15 cellular contexts compared by ENCODE assay signal in genomic region chr15:90959894-90960293, GRCh38. TPM values are rescaled to one million over a fixed set of nuclear protein-coding genes. Genes with fewer than 3 reads are reported as not detected.
A peak's percentile ranks its signal among the peaks of the same experiment; 100 is the strongest.
DNase-seq lines count a peak whose midpoint lies in the region; ATAC-seq, FAIRE-seq and TF ChIP-seq lines count a peak whose summit lies in the region.
"Had no signal": no experiment of that assay in that cellular context is flagged by ENCODE, and none has a peak within 500 bp of the region (broad histone marks: within the 10 kb centered on the region; RNA-seq: fewer than 3 reads in every experiment).

No MANE protein-coding gene starts in this region.

- CTCF ChIA-PET in K562 (lab: Yijun Ruan, JAX; ENCODE audit: low intra/inter-chr PET ratio): no interaction called here

- no peaks in the 10 kb centered on the region for H3K9me3 ChIP-seq in K562 (replicated peaks; ENCODE audit: control insufficient read depth, insufficient read depth, low read depth, low read length)
- no peaks in the 10 kb centered on the region for H3K9me3 ChIP-seq in left ventricle myocardium inferior (replicated peaks)
- no peaks in the 10 kb centered on the region for H3K9me3 ChIP-seq in gastrocnemius medialis

- no peak for TF ChIP-seq CTCF in K562 (IDR thresholded peaks at IDR 0.05 in 2 of 3, conservative IDR thresholded peaks at IDR 0.05 in 1 of 3; ENCODE audit: insufficient read depth in 2 of 3, low read depth in 1 of 3, low read length in 3 of 3)
- TF ChIP-seq CTCF in left ventricle myocardium inferior (IDR thresholded peaks at IDR 0.05; ENCODE audit: borderline replicate concordance): no peak
- no peak for TF ChIP-seq CTCF in gastrocnemius medialis (IDR thresholded peaks at IDR 0.05 in 4 of 5, conservative IDR thresholded peaks at IDR 0.05 in 1 of 5)
- TF ChIP-seq CTCF in brain microvascular endothelial cell (IDR thresholded peaks at IDR 0.05; ENCODE audit: low read depth, low read length, missing control alignments): no peak

- peak; percentile 39 for DNase-seq in GM04503 (ENCODE audit: low read depth)
- no peak for DNase-seq in K562 (ENCODE audit: extremely low read depth in 1 of 4, low spot score in 3 of 4)
- DNase-seq in left ventricle myocardium inferior: peak; percentile 69
- peak in 1 of 2 donors; percentile 66 for DNase-seq in gastrocnemius medialis
- no peak for DNase-seq in brain microvascular endothelial cell
- DNase-seq in NK-92 (lab: John Stamatoyannopoulos, UW; ENCODE audit: unreplicated experiment): no peak
- DNase-seq: activated CD4-positive, alpha-beta T cell treated with anti-CD3 and anti-CD28 coated beads, Interleukin-2, amount 50 U/mL, for 1 hour; activated naive CD4-positive, alpha-beta T cell; effector CD4-positive, alpha-beta T cell; MM.1S; NCI-H526 treated with DMSO at 0.1 percent for 48 hours; stimulated activated CD4-positive, alpha-beta T cell treated with anti-CD3 and anti-CD28 coated beads, Interleukin-1b, Interleukin-23, amount 100 ng/mL, for 48 hours; stimulated activated naive CD4-positive, alpha-beta T cell treated with Interleukin-2 at 50 U/mL for 16 hours had no signal

- POLR2A ChIA-PET in K562 (lab: Yijun Ruan, JAX): interaction anchor here (0.6 to 3.6 kb wide), 9 partner anchors 8 to 35 kb away, joined by 3 to 20 read pairs (median 4); partner anchors contain the start of gene PRC1

- TF ChIP-seq POLR2A in K562 (conservative IDR thresholded peaks at IDR 0.05): no peak
- no peak for TF ChIP-seq POLR2A in gastrocnemius medialis (IDR thresholded peaks at IDR 0.05)

- TF ChIP-seq EP300 in K562 (IDR thresholded peaks at IDR 0.05; ENCODE audit: low read length): no peak

- H3K36me3 ChIP-seq in K562 (ENCODE audit: control insufficient read depth, insufficient read depth, low read length): peaks cover 70% of the 10 kb centered on the region
- H3K36me3 ChIP-seq in left ventricle myocardium inferior: peaks cover 46% of the 10 kb centered on the region
- peaks cover 0 to 17% of the 10 kb centered on the region in 2 donors for H3K36me3 ChIP-seq in gastrocnemius medialis
- H3K36me3 ChIP-seq in brain microvascular endothelial cell (replicated peaks): peaks cover 5% of the 10 kb centered on the region

- H3K27ac ChIP-seq in K562 (ENCODE audit: extremely low read depth, low read depth, low read length) (no peak overlapping the region), left ventricle myocardium inferior (replicated peaks) (peak overlapping the region; percentile 71), gastrocnemius medialis (peak overlapping the region; percentile 60 to 70 (median 64)), brain microvascular endothelial cell (no peak overlapping the region)

- in situ Hi-C loops in K562 (cut with MboI): no loop called here
- in situ Hi-C loops in gastrocnemius medialis (cut with MboI; ENCODE audit: low sequenced_read_pairs in 4 of 4): loop anchor here (10.0 to 25.0 kb wide), 4 partner anchors 85 to 315 kb away; no protein-coding TSS in a partner anchor
- in situ Hi-C loops in brain microvascular endothelial cell (cut with HindIII; ENCODE audit: low pct_ligation_motif_present, low sequenced_read_pairs): no loop called here

- H3K4me1 ChIP-seq in K562 (replicated peaks in 1 of 2; ENCODE audit: control insufficient read depth in 2 of 2, insufficient read depth in 2 of 2, low read length in 2 of 2): peaks cover 3 to 27% of the 10 kb centered on the region in 2 experiments; a peak in 3 of 5 replicates
- H3K4me1 ChIP-seq in left ventricle myocardium inferior: peaks cover 64% of the 10 kb centered on the region
- peaks cover 30 to 39% of the 10 kb centered on the region in 2 donors for H3K4me1 ChIP-seq in gastrocnemius medialis

- H3K79me2 ChIP-seq in K562 (ENCODE audit: control insufficient read depth, insufficient read depth, low read length): peaks cover 39% of the 10 kb centered on the region

- peak overlapping the region in 1 of 2 experiments; percentile 57; a peak in 1 of 4 replicates for H3K9ac ChIP-seq in K562 (ENCODE audit: insufficient read depth in 1 of 2, low read depth in 2 of 2, low read length in 2 of 2)

- BruUV-seq in K562 (replicated peaks; lab: Mats Ljungman, UMichigan): no TSS peak

- intact Hi-C loops in K562 (cut with micrococcal nuclease) (loop anchor here (5.0 kb wide), 1 partner anchor 32 kb away; the partner anchor contains the start of gene PRC1), left ventricle myocardium inferior (cut with micrococcal nuclease) (no loop called here), gastrocnemius medialis (cut with DNase I; ENCODE audit: low total_unique reads) (no loop called here)

- H3K4me3 ChIP-seq in K562 (no peak overlapping the region), left ventricle myocardium inferior (no peak overlapping the region), gastrocnemius medialis (no peak overlapping the region), brain microvascular endothelial cell (ENCODE audit: low read depth, low read length) (no peak overlapping the region)

- no peak for TF ChIP-seq RAD21 in K562 (CRISPR knock-in tag; conservative IDR thresholded peaks at IDR 0.05 in 1 of 2, IDR thresholded peaks at IDR 0.05 in 1 of 2)

- H3K9me1 ChIP-seq in K562 (ENCODE audit: control insufficient read depth, insufficient read depth, low read length): no peaks in the 10 kb centered on the region

- no peaks in the 10 kb centered on the region for H3K27me3 ChIP-seq in K562 (ENCODE audit: control insufficient read depth in 2 of 2, insufficient read depth in 2 of 2, low read length in 2 of 2)
- no peaks in the 10 kb centered on the region for H3K27me3 ChIP-seq in left ventricle myocardium inferior (ENCODE audit: low read depth)
- H3K27me3 ChIP-seq in gastrocnemius medialis: no peaks in the 10 kb centered on the region
- no peaks in the 10 kb centered on the region for H3K27me3 ChIP-seq in brain microvascular endothelial cell (replicated peaks)

- H4K20me1 ChIP-seq in K562 (replicated peaks; ENCODE audit: control insufficient read depth, insufficient read depth, low read length): no peaks in the 10 kb centered on the region

- ATAC-seq in K562 (no peak), gastrocnemius medialis (peak; percentile 10 to 47), GM21619 (IDR thresholded peaks at IDR 0.05; ENCODE audit: unreplicated experiment) (no peak), HG03520 (IDR thresholded peaks at IDR 0.05; ENCODE audit: unreplicated experiment) (no peak)

- WGBS in K562 (ENCODE audit: insufficient coverage, low coverage, missing lambda C conversion rate): 94% methylated on average over 5 of the region's 5 CpGs

- no peak for FAIRE-seq in K562 (lab: Jason Lieb, UNC)

- H2AFZ ChIP-seq in K562 (ENCODE audit: low read depth, low read length): no peak overlapping the region

- no peak overlapping the region for H3K4me2 ChIP-seq in K562 (ENCODE audit: insufficient read depth, low read length)

RNA-seq across cellular contexts. Expression of gene RCCD1, which starts 5.2 kb away (rescaled TPM):
- total RNA-seq in K562 (2011; cell fraction: chromatin; rRNA removed; ENCODE audit: low replicate concordance): 100 and 115 TPM in 2 replicates
- 74.7 and 75.5 TPM in 2 replicates for total RNA-seq in K562 (2011; cell fraction: nucleolus; rRNA removed)
- 86.9 and 97.7 TPM in 2 replicates for total RNA-seq in K562 (2011; cell fraction: nucleoplasm; rRNA removed)
- total RNA-seq in K562 (2014; rRNA removed) (38.1 and 41.2 TPM in 2 replicates), K562 (2014; rRNA removed; fragmentation: Illumina TruSeq; extraction: Trizol) (17.0 and 18.0 TPM in 2 replicates), K562 (2015; rRNA removed; fragmentation: Illumina TruSeq; extraction: Trizol) (16.7 and 23.7 TPM in 2 replicates), K562 (2021) (44.0 and 45.9 TPM in 2 replicates), left ventricle myocardium inferior (10.9 TPM), gastrocnemius medialis (1 to 10 TPM; 1.4 to 4.8 (median 4.4) TPM)
- polyA plus RNA-seq in K562 (2011; rRNA removed) (28.5 and 39.6 TPM in 2 replicates), K562 (2014; fragmentation: Illumina TruSeq; extraction: Trizol) (22.3 and 24.7 TPM in 2 replicates), K562 (2014; fragmentation: Nextera tagmentation; extraction: Ambion mirVana) (10 to 100 TPM; 11.1 to 12.2 TPM), K562 (2014; rRNA removed) (45.2 and 51.4 TPM in 2 replicates)
- polyA plus RNA-seq in K562 (2011; cell fraction: cytosol; rRNA removed): 17.6 and 22.6 TPM in 2 replicates
- polyA plus RNA-seq in K562 (2011; cell fraction: nucleus; rRNA removed): 232 and 244 TPM in 2 replicates
- polyA plus RNA-seq in K562 (2012): 41.3 and 51.9 TPM in 2 replicates
- polyA minus RNA-seq in K562 (2011; rRNA and poly(A)+ RNA removed): 10.3 and 13.1 TPM in 2 replicates
- polyA minus RNA-seq in K562 (2011; cell fraction: cytosol; rRNA and poly(A)+ RNA removed): 9.4 and 12.6 TPM in 2 replicates
- 25.3 and 29.9 TPM in 2 replicates for polyA minus RNA-seq in K562 (2011; cell fraction: nucleus; rRNA and poly(A)+ RNA removed)

RNA-seq across cellular contexts. Expression of gene UNC45A, which starts 24.8 kb away (rescaled TPM):
- total RNA-seq in K562 (2011; cell fraction: chromatin; rRNA removed; ENCODE audit: low replicate concordance): 131 and 331 TPM in 2 replicates
- 205 and 228 TPM in 2 replicates for total RNA-seq in K562 (2011; cell fraction: nucleolus; rRNA removed)
- 113 and 152 TPM in 2 replicates for total RNA-seq in K562 (2011; cell fraction: nucleoplasm; rRNA removed)
- total RNA-seq in K562 (2014; rRNA removed): 59.8 and 65.2 TPM in 2 replicates
- 19.2 and 22.6 TPM in 2 replicates for total RNA-seq in K562 (2014; rRNA removed; fragmentation: Illumina TruSeq; extraction: Trizol)
- total RNA-seq in K562 (2015; rRNA removed; fragmentation: Illumina TruSeq; extraction: Trizol): 47.7 and 52.5 TPM in 2 replicates
- 79.0 and 79.3 TPM in 2 replicates for total RNA-seq in K562 (2021)
- 43.7 and 56.7 TPM in 2 replicates for polyA plus RNA-seq in K562 (2011; rRNA removed)
- 46.7 and 62.9 TPM in 2 replicates for polyA plus RNA-seq in K562 (2011; cell fraction: cytosol; rRNA removed)
- 163 and 164 TPM in 2 replicates for polyA plus RNA-seq in K562 (2011; cell fraction: nucleus; rRNA removed)
- 75.1 and 75.7 TPM in 2 replicates for polyA plus RNA-seq in K562 (2012)
- polyA plus RNA-seq in K562 (2014; fragmentation: Illumina TruSeq; extraction: Trizol): 35.7 and 46.7 TPM in 2 replicates
- 10 to 100 TPM; 22.4 to 23.1 TPM for polyA plus RNA-seq in K562 (2014; fragmentation: Nextera tagmentation; extraction: Ambion mirVana)
- polyA plus RNA-seq in K562 (2014; rRNA removed): 54.5 and 55.5 TPM in 2 replicates
- 51.9 and 58.7 TPM in 2 replicates for polyA minus RNA-seq in K562 (2011; rRNA and poly(A)+ RNA removed)
- polyA minus RNA-seq in K562 (2011; cell fraction: cytosol; rRNA and poly(A)+ RNA removed): 50.4 and 51.9 TPM in 2 replicates
- 51.0 and 77.4 TPM in 2 replicates for polyA minus RNA-seq in K562 (2011; cell fraction: nucleus; rRNA and poly(A)+ RNA removed)
- total RNA-seq in left ventricle myocardium inferior: 21.9 TPM
- total RNA-seq in gastrocnemius medialis: 1 to 10 TPM; 6.8 to 9.6 (median 7.6) TPM

RNA-seq across cellular contexts. Expression of gene HDDC3, which starts 27.5 kb away (rescaled TPM):
- total RNA-seq in K562 (2011; cell fraction: chromatin; rRNA removed; ENCODE audit: low replicate concordance): 27.3 and 60.3 TPM in 2 replicates
- 59.5 and 62.4 TPM in 2 replicates for total RNA-seq in K562 (2011; cell fraction: nucleolus; rRNA removed)
- 46.9 and 47.9 TPM in 2 replicates for total RNA-seq in K562 (2011; cell fraction: nucleoplasm; rRNA removed)
- 54.1 and 64.9 TPM in 2 replicates for total RNA-seq in K562 (2014; rRNA removed)
- 28.2 and 33.0 TPM in 2 replicates for total RNA-seq in K562 (2014; rRNA removed; fragmentation: Illumina TruSeq; extraction: Trizol)
- 36.6 and 36.9 TPM in 2 replicates for total RNA-seq in K562 (2015; rRNA removed; fragmentation: Illumina TruSeq; extraction: Trizol)
- total RNA-seq in K562 (2021): 42.6 and 43.0 TPM in 2 replicates
- 30.8 and 33.4 TPM in 2 replicates for polyA plus RNA-seq in K562 (2011; rRNA removed)
- polyA plus RNA-seq in K562 (2011; cell fraction: cytosol; rRNA removed): 37.1 and 49.7 TPM in 2 replicates
- 37.0 and 41.5 TPM in 2 replicates for polyA plus RNA-seq in K562 (2011; cell fraction: nucleus; rRNA removed)
- 29.7 and 31.4 TPM in 2 replicates for polyA plus RNA-seq in K562 (2012)
- 51.7 and 54.2 TPM in 2 replicates for polyA plus RNA-seq in K562 (2014; fragmentation: Illumina TruSeq; extraction: Trizol)
- polyA plus RNA-seq in K562 (2014; fragmentation: Nextera tagmentation; extraction: Ambion mirVana): 10 to 100 TPM; 14.9 to 21.3 TPM
- 55.8 and 65.8 TPM in 2 replicates for polyA plus RNA-seq in K562 (2014; rRNA removed)
- polyA minus RNA-seq in K562 (2011; rRNA and poly(A)+ RNA removed): 21.5 and 26.2 TPM in 2 replicates
- 10.3 and 15.1 TPM in 2 replicates for polyA minus RNA-seq in K562 (2011; cell fraction: cytosol; rRNA and poly(A)+ RNA removed)
- polyA minus RNA-seq in K562 (2011; cell fraction: nucleus; rRNA and poly(A)+ RNA removed): 28.9 and 44.4 TPM in 2 replicates
- 12.7 TPM for total RNA-seq in left ventricle myocardium inferior
- total RNA-seq in gastrocnemius medialis: 10 to 100 TPM; 13.4 to 22.2 (median 17.2) TPM

RNA-seq across cellular contexts. Expression of gene PRC1, which starts 34.4 kb away (rescaled TPM):
- 402 and 749 TPM in 2 replicates for total RNA-seq in K562 (2011; cell fraction: chromatin; rRNA removed; ENCODE audit: low replicate concordance)
- total RNA-seq in K562 (2011; cell fraction: nucleolus; rRNA removed): 233 and 300 TPM in 2 replicates
- 292 and 338 TPM in 2 replicates for total RNA-seq in K562 (2011; cell fraction: nucleoplasm; rRNA removed)
- total RNA-seq in K562 (2014; rRNA removed): 226 and 263 TPM in 2 replicates
- total RNA-seq in K562 (2014; rRNA removed; fragmentation: Illumina TruSeq; extraction: Trizol): 201 and 210 TPM in 2 replicates
- total RNA-seq in K562 (2015; rRNA removed; fragmentation: Illumina TruSeq; extraction: Trizol): 223 and 228 TPM in 2 replicates
- total RNA-seq in K562 (2021): 150 and 181 TPM in 2 replicates
- polyA plus RNA-seq in K562 (2011; rRNA removed): 391 and 460 TPM in 2 replicates
- 329 and 446 TPM in 2 replicates for polyA plus RNA-seq in K562 (2011; cell fraction: cytosol; rRNA removed)
- 1,023 and 1,561 TPM in 2 replicates for polyA plus RNA-seq in K562 (2011; cell fraction: nucleus; rRNA removed)
- polyA plus RNA-seq in K562 (2012): 176 and 186 TPM in 2 replicates
- 248 and 284 TPM in 2 replicates for polyA plus RNA-seq in K562 (2014; fragmentation: Illumina TruSeq; extraction: Trizol)
- polyA plus RNA-seq in K562 (2014; fragmentation: Nextera tagmentation; extraction: Ambion mirVana): 100 to 1,000 TPM; 156 to 240 TPM
- polyA plus RNA-seq in K562 (2014; rRNA removed): 256 and 264 TPM in 2 replicates
- 342 and 344 TPM in 2 replicates for polyA minus RNA-seq in K562 (2011; rRNA and poly(A)+ RNA removed)
- 145 and 166 TPM in 2 replicates for polyA minus RNA-seq in K562 (2011; cell fraction: cytosol; rRNA and poly(A)+ RNA removed)
- polyA minus RNA-seq in K562 (2011; cell fraction: nucleus; rRNA and poly(A)+ RNA removed): 175 and 402 TPM in 2 replicates
- 3.4 TPM for total RNA-seq in left ventricle myocardium inferior
- 1 to 10 TPM; 1.4 to 9.9 (median 4.9) TPM for total RNA-seq in gastrocnemius medialis

RNA-seq across cellular contexts. Expression of gene MAN2A2, which starts 56.8 kb away (rescaled TPM):
- 447 and 1,128 TPM in 2 replicates for total RNA-seq in K562 (2011; cell fraction: chromatin; rRNA removed; ENCODE audit: low replicate concordance)
- total RNA-seq in K562 (2011; cell fraction: nucleolus; rRNA removed): 692 and 704 TPM in 2 replicates
- total RNA-seq in K562 (2011; cell fraction: nucleoplasm; rRNA removed): 460 and 506 TPM in 2 replicates
- total RNA-seq in K562 (2014; rRNA removed) (35.0 and 53.7 TPM in 2 replicates), K562 (2014; rRNA removed; fragmentation: Illumina TruSeq; extraction: Trizol) (20.6 and 25.0 TPM in 2 replicates), K562 (2015; rRNA removed; fragmentation: Illumina TruSeq; extraction: Trizol) (43.3 and 43.4 TPM in 2 replicates), K562 (2021) (116 and 151 TPM in 2 replicates), left ventricle myocardium inferior (95.4 TPM), gastrocnemius medialis (100 to 1,000 TPM in 2 of 4 donors, 10 to 100 TPM in 2; 56.8 to 124 (median 92.4) TPM)
- polyA plus RNA-seq in K562 (2011; rRNA removed) (71.7 and 195 TPM in 2 replicates), K562 (2014; fragmentation: Illumina TruSeq; extraction: Trizol) (130 and 131 TPM in 2 replicates), K562 (2014; fragmentation: Nextera tagmentation; extraction: Ambion mirVana) (10 to 100 TPM in 1 of 2 experiments, 1 to 10 TPM in 1; 7.3 to 13.7 TPM), K562 (2014; rRNA removed) (114 and 121 TPM in 2 replicates)
- polyA plus RNA-seq in K562 (2011; cell fraction: cytosol; rRNA removed): 119 and 133 TPM in 2 replicates
- 1,870 and 1,995 TPM in 2 replicates for polyA plus RNA-seq in K562 (2011; cell fraction: nucleus; rRNA removed)
- polyA plus RNA-seq in K562 (2012): 92.0 and 210 TPM in 2 replicates
- polyA minus RNA-seq in K562 (2011; rRNA and poly(A)+ RNA removed): 30.7 and 41.4 TPM in 2 replicates
- 71.5 and 84.4 TPM in 2 replicates for polyA minus RNA-seq in K562 (2011; cell fraction: cytosol; rRNA and poly(A)+ RNA removed)
- polyA minus RNA-seq in K562 (2011; cell fraction: nucleus; rRNA and poly(A)+ RNA removed): 264 and 379 TPM in 2 replicates

Comparison
In these comparisons a context has a peak if more than half of its experiments do, and no peak if none do; other contexts are left out.
1. DNase-seq: peak in GM04503 (single experiment) and left ventricle myocardium inferior (single experiment); none in K562 (0 of 4), brain microvascular endothelial cell (single experiment) and NK-92 (single experiment).
2. ATAC-seq: peak in gastrocnemius medialis (2 of 2); none in K562 (single experiment), GM21619 (single experiment) and HG03520 (single experiment).
3. H3K27ac ChIP-seq: peak in left ventricle myocardium inferior (single experiment) and gastrocnemius medialis (4 of 4); none in K562 (single experiment) and brain microvascular endothelial cell (single experiment).
4. in situ Hi-C loops: an anchor here in gastrocnemius medialis (10.0 to 25.0 kb wide); none called in K562 and brain microvascular endothelial cell.